Comparison of ENCODE assay signal across 8 cellular contexts in genomic region chr1:110630770-110631663, GRCh38. TPM values are rescaled to one million over a fixed set of nuclear protein-coding genes. Genes with fewer than 3 reads are reported as not detected.
DNase-seq lines count a peak whose midpoint lies in the region; ATAC-seq and TF ChIP-seq lines count a peak whose summit lies in the region.

No MANE protein-coding gene starts in this region.

- TF ChIP-seq CTCF in GM12874 (IDR thresholded peaks at IDR 0.05; ENCODE audit: insufficient read depth, low read depth, low read length) (peak; percentile 83), HFF-Myc (IDR thresholded peaks at IDR 0.05; ENCODE audit: low read depth, low read length, missing control alignments) (peak; percentile 83), heart left ventricle (IDR thresholded peaks at IDR 0.05) (peak; percentile 80 to 91 (median 84))

- peaks cover 0 to 4% of the 10 kb centered on the region in 2 donors for H3K9me3 Mint-ChIP-seq in activated naive CD4-positive, alpha-beta T cell treated with anti-CD3 and anti-CD28 coated beads, Interleukin-2, amount 50 U/mL, for 72 hours

- peak; percentile 76 to 79 for ATAC-seq in activated naive CD4-positive, alpha-beta T cell treated with anti-CD3 and anti-CD28 coated beads, Interleukin-2, amount 50 U/mL, for 72 hours
- peak; percentile 14 to 68 (median 51) for ATAC-seq in heart left ventricle
- peak; percentile 70 for ATAC-seq in sciatic nerve

- no peaks in the 10 kb centered on the region for H3K36me3 ChIP-seq in heart left ventricle

- no peak for TF ChIP-seq POLR2A in heart left ventricle (IDR thresholded peaks at IDR 0.05)

- intact Hi-C loops in heart left ventricle (cut with DNase I), result loop anchor here (1.0 to 5.0 kb wide), 7 partner anchors 134 to 152 kb away; no protein-coding TSS in a partner anchor
- intact Hi-C loops in sciatic nerve (cut with DNase I), result no loop called here

- peaks cover 0 to 68% (median 12%) of the 10 kb centered on the region in 12 donors for H3K4me1 ChIP-seq in heart left ventricle

- H3K27ac Mint-ChIP-seq in activated naive CD4-positive, alpha-beta T cell treated with anti-CD3 and anti-CD28 coated beads, Interleukin-2, amount 50 U/mL, for 72 hours, result no peak overlapping the region

- no peak overlapping the region for H3K4me3 ChIP-seq in HFF-Myc (replicated peaks; ENCODE audit: low read depth, low read length)
- H3K4me3 ChIP-seq in heart left ventricle, result no peak overlapping the region

- H3K27me3 ChIP-seq in heart left ventricle, result peaks cover 0 to 8% (median 0%) of the 10 kb centered on the region in 9 donors

- WGBS in heart left ventricle, 4 donors, result 36 to 44% (median 37%) methylated on average over 13 of the region's 13 CpGs

- peaks cover 0 to 10% of the 10 kb centered on the region in 2 donors for H3K36me3 Mint-ChIP-seq in activated naive CD4-positive, alpha-beta T cell treated with anti-CD3 and anti-CD28 coated beads, Interleukin-2, amount 50 U/mL, for 72 hours

- DNase-seq in HFF-Myc (ENCODE audit: extremely low read depth, low read depth) (no peak), MV-4-11 (lab: John Stamatoyannopoulos, UW) (peak; percentile 53), SKM-1 (lab: John Stamatoyannopoulos, UW; ENCODE audit: unreplicated experiment) (peak; percentile 17), heart left ventricle (peak; percentile 74 to 88 (median 77)), sciatic nerve (ENCODE audit: low spot score) (peak; percentile 81), OCI-M2 (lab: John Stamatoyannopoulos, UW; ENCODE audit: unreplicated experiment) (no peak)
- DNase-seq in activated naive CD4-positive, alpha-beta T cell treated with anti-CD3 and anti-CD28 coated beads, Interleukin-2, amount 50 U/mL, for 72 hours (ENCODE audit: low spot score in 2 of 2), result peak; percentile 84 to 91

- no peaks in the 10 kb centered on the region for H3K9me3 ChIP-seq in heart left ventricle

- peak overlapping the region in 1 of 12 donors; percentile 66 for H3K27ac ChIP-seq in heart left ventricle

RNA-seq across cellular contexts. Expression of gene KCNA2, which starts 24.9 kb away (rescaled TPM):
- total RNA-seq in activated naive CD4-positive, alpha-beta T cell treated with anti-CD3 and anti-CD28 coated beads, Interleukin-2, amount 50 U/mL, for 72 hours, result under 1 TPM in 1 of 2 donors, not detected in 1; 0.76 TPM
- total RNA-seq in heart left ventricle (1 to 10 TPM in 4 of 9 donors, under 1 TPM in 5; 0.23 to 1.6 (median 0.82) TPM), sciatic nerve (43.8 TPM)
- under 1 TPM; 0.08 to 0.19 TPM for polyA plus RNA-seq in heart left ventricle

RNA-seq across cellular contexts. Expression of gene KCNA3, which starts 43.7 kb away (rescaled TPM):
- total RNA-seq in activated naive CD4-positive, alpha-beta T cell treated with anti-CD3 and anti-CD28 coated beads, Interleukin-2, amount 50 U/mL, for 72 hours, result 10 to 100 TPM in 1 of 2 donors, 1 to 10 TPM in 1; 9.1 to 34.7 TPM
- 1 to 10 TPM in 2 of 9 donors, under 1 TPM in 7; 0.14 to 2.3 (median 0.54) TPM for total RNA-seq in heart left ventricle
- polyA plus RNA-seq in heart left ventricle, result under 1 TPM in 1 of 2 donors, not detected in 1; 0.06 TPM
- total RNA-seq in sciatic nerve, result 0.85 TPM

Comparison
In these comparisons a context has a peak if more than half of its experiments do, and no peak if none do; other contexts are left out.
1. DNase-seq: peak in MV-4-11 (single experiment), SKM-1 (single experiment), activated naive CD4-positive, alpha-beta T cell treated with anti-CD3 and anti-CD28 coated beads, Interleukin-2, amount 50 U/mL, for 72 hours (2 of 2), heart left ventricle (5 of 5) and sciatic nerve (single experiment); none in HFF-Myc (single experiment) and OCI-M2 (single experiment).
2. RNA of gene KCNA2, which starts 24.9 kb away (total RNA-seq): 43.8 TPM in sciatic nerve (single experiment); 0.23 to 1.6 TPM in heart left ventricle and 0.76 TPM in activated naive CD4-positive, alpha-beta T cell treated with anti-CD3 and anti-CD28 coated beads, Interleukin-2, amount 50 U/mL, for 72 hours; every median in the first group is over 10 times any median in the second.
3. Peak in every context shown above with its lines, with median percentiles within 50 percentile points of each other: CTCF ChIP-seq and ATAC-seq.